In the genomic region with DNA sequence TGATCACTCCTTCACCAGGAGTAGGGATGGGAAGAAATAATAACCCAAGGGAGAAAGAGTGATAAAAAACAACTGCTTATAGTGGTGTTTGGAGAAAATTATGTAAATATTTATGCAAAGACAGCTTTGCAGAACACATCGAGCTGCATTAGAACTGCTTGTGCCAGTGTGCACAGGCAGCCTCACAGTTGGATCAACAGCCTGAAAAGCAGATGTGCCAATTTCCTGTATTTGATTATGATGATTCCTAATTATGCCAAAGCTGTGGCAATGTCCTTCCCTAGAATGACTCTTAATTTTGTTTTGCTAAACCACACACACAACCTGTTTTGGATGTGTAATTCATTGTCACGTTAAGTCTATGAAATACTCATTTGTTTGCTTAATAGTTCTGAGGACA, we compare ENCODE assay signal across 16 cellular contexts.
"Had no signal": no experiment of that assay in that cellular context is flagged by ENCODE, and none has a peak within 500 bp of the region (broad histone marks: within the 10 kb centered on the region; RNA-seq: fewer than 3 reads in every experiment).

No MANE protein-coding gene starts in this region.

- ATAC-seq: activated CD8-positive, alpha-beta T cell treated with anti-CD3 and anti-CD28 coated beads for 36 hours; activated naive CD8-positive, alpha-beta T cell treated with anti-CD3 and anti-CD28 coated beads, Interleukin-2, amount 50 U/mL, for 24 hours; gastroesophageal sphincter; left lung; natural killer cell treated with Interleukin-12 subunit alpha and Interleukin-12 subunit beta and Interleukin-15 and Interleukin-18, amount 100 ng/mL, for 72 hours; sciatic nerve had no signal

- DNase-seq: activated CD8-positive, alpha-beta memory T cell treated with anti-CD3 and anti-CD28 coated beads, Interleukin-2, amount 50 U/mL, for 48 hours; activated CD8-positive, alpha-beta T cell treated with anti-CD3 and anti-CD28 coated beads for 36 hours; activated naive CD4-positive, alpha-beta T cell treated with Interleukin-2 at 50 U/mL for 16 hours; activated naive CD8-positive, alpha-beta T cell treated with anti-CD3 and anti-CD28 coated beads, Interleukin-2, amount 50 U/mL, for 24 hours; islet precursor cell; left lung; mesenchymal stem cell; spleen; stimulated activated CD4-positive, alpha-beta T cell treated with anti-CD3 and anti-CD28 coated beads, Interleukin-1b, Interleukin-23, amount 100 ng/mL, for 48 hours; stimulated activated naive CD4-positive, alpha-beta T cell; substantia nigra; transverse colon had no signal

- H3K36me3 ChIP-seq: cardiac muscle cell, gastroesophageal sphincter, left lung, spleen, transverse colon had no signal

- H3K4me3 ChIP-seq: cardiac muscle cell, gastroesophageal sphincter, left lung, spleen, transverse colon had no signal

- H3K4me1 ChIP-seq: gastroesophageal sphincter had no signal

- H3K27ac ChIP-seq: cardiac muscle cell, gastroesophageal sphincter, spleen, transverse colon had no signal

- H3K27me3 ChIP-seq: cardiac muscle cell, gastroesophageal sphincter, left lung, spleen, transverse colon had no signal
